Comparison of ENCODE assay signal across 31 cellular contexts in the genomic region with DNA sequence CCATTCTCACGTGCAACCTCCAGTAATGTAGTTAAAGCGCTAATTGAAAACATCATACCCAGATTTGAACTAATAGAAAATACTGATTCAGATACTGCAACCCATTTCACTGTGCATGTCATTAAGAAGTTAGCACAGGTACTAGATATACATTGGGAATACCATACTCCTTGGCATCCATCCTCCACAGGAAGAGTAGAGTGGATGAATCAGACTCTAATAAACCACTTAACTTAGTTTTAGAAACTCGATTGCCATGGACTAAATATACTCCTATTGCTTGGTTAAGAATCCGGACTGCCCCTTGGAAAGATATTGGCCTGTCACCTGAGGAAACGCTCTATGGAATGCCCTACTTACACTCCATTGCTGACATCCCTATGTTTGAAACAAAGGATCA. TPM values are rescaled to one million over a fixed set of nuclear protein-coding genes. Genes with fewer than 3 reads are reported as not detected.
"Had no signal": no experiment of that assay in that cellular context is flagged by ENCODE, and none has a peak within 500 bp of the region (broad histone marks: within the 10 kb centered on the region; RNA-seq: fewer than 3 reads in every experiment).

No MANE protein-coding gene starts in this region.

- H3K4me1 Mint-ChIP-seq: stimulated activated effector memory CD8-positive, alpha-beta T cell treated with anti-CD3 and anti-CD28 coated beads, Interleukin-12 subunit alpha, Interleukin-12 subunit beta, amount 100 ng/mL, for 72 hours; stimulated activated memory B cell treated with anti-CD40 and anti-IgM and Interleukin-4, amounts not matched to agents 10 μg/mL and 1 μg/mL and 100 μg/mL, for 72 hours had no signal

- DNase-seq: stimulated activated CD4-positive, alpha-beta T cell treated with anti-CD3 and anti-CD28 coated beads, Interleukin-2, amount 100 ng/mL, for 48 hours; stimulated activated CD4-positive, alpha-beta T cell treated with anti-CD3 and anti-CD28 coated beads, Interleukin-4, amount 100 ng/mL, for 1 hour; stimulated activated CD4-positive, alpha-beta T cell treated with anti-CD3 and anti-CD28 coated beads, Interleukin-4, amount 100 ng/mL, for 24 hours; stimulated activated CD4-positive, alpha-beta T cell treated with anti-CD3 and anti-CD28 coated beads, Interleukin-4, amount 100 ng/mL, for 4 hours; stimulated activated CD8-positive, alpha-beta memory T cell treated with anti-CD3 and anti-CD28 coated beads, Interleukin-4, amount 100 ng/mL, for 48 hours; stimulated activated naive B cell treated with anti-CD40 and anti-IgM and Interleukin-4, amounts not matched to agents 10 μg/mL and 1 μg/mL and 100 μg/mL, for 72 hours; stimulated activated naive CD4-positive, alpha-beta T cell; stimulated activated naive CD4-positive, alpha-beta T cell treated with Interleukin-2 at 50 U/mL for 16 hours; stimulated activated naive CD8-positive, alpha-beta T cell treated with anti-CD3 and anti-CD28 coated beads, Interleukin-15, amount 100 ng/mL, for 72 hours; stimulated activated naive CD8-positive, alpha-beta T cell treated with anti-CD3 and anti-CD28 coated beads, Interleukin-15, Interleukin-2, amounts not matched to agents 100 U/mL and 50 U/mL, for 24 hours; stomach; substantia nigra; testis; thyroid gland; tibial artery; transverse colon; trophoblast cell; upper lobe of left lung; upper lobe of right lung; uterus had no signal

- H3K9me3 ChIP-seq: stomach, suprapubic skin, testis, thoracic aorta, thyroid gland, tibial artery, tibial nerve, transverse colon, upper lobe of left lung, upper lobe of right lung, uterus, vagina had no signal

- H3K27me3 Mint-ChIP-seq: stimulated activated naive CD8-positive, alpha-beta T cell treated with anti-CD3 and anti-CD28 coated beads, Interleukin-15, amount 100 ng/mL, for 72 hours; stimulated activated naive CD8-positive, alpha-beta T cell treated with anti-CD3 and anti-CD28 coated beads, Interleukin-15, Interleukin-2, amounts not matched to agents 100 ng/mL and 50 ng/mL, for 24 hours; type B pancreatic cell had no signal

- H3K27me3 ChIP-seq: stomach, suprapubic skin, testis, thyroid gland, tibial nerve, transverse colon, upper lobe of left lung, upper lobe of right lung, uterus, vagina had no signal

- ATAC-seq: stimulated activated effector memory CD8-positive, alpha-beta T cell treated with anti-CD3 and anti-CD28 coated beads, Interleukin-12 subunit alpha, Interleukin-12 subunit beta, amount 100 ng/mL, for 72 hours; stimulated activated memory B cell treated with anti-CD40 and anti-IgM and Interleukin-4, amounts not matched to agents 10 μg/mL and 1 μg/mL and 100 μg/mL, for 72 hours; stimulated activated naive B cell treated with anti-CD40 and anti-IgM and Interleukin-4, amounts not matched to agents 10 μg/mL and 1 μg/mL and 100 μg/mL, for 72 hours; stimulated activated naive CD8-positive, alpha-beta T cell treated with anti-CD3 and anti-CD28 coated beads, Interleukin-15, amount 100 ng/mL, for 72 hours; stimulated activated naive CD8-positive, alpha-beta T cell treated with anti-CD3 and anti-CD28 coated beads, Interleukin-15, Interleukin-2, amounts not matched to agents 100 U/mL and 50 U/mL, for 24 hours; upper lobe of right lung had no signal

- H3K4me3 Mint-ChIP-seq: stimulated activated effector memory CD8-positive, alpha-beta T cell treated with anti-CD3 and anti-CD28 coated beads, Interleukin-12 subunit alpha, Interleukin-12 subunit beta, amount 100 ng/mL, for 72 hours; stimulated activated memory B cell treated with anti-CD40 and anti-IgM and Interleukin-4, amounts not matched to agents 10 μg/mL and 1 μg/mL and 100 μg/mL, for 72 hours; stimulated activated naive B cell treated with anti-CD40 and anti-IgM and Interleukin-4, amounts not matched to agents 10 μg/mL and 1 μg/mL and 100 μg/mL, for 72 hours; stimulated activated naive CD8-positive, alpha-beta T cell treated with anti-CD3 and anti-CD28 coated beads, Interleukin-15, amount 100 ng/mL, for 72 hours; stimulated activated naive CD8-positive, alpha-beta T cell treated with anti-CD3 and anti-CD28 coated beads, Interleukin-15, Interleukin-2, amounts not matched to agents 100 ng/mL and 50 ng/mL, for 24 hours; type B pancreatic cell had no signal

- H3K27ac Mint-ChIP-seq: stimulated activated effector memory CD8-positive, alpha-beta T cell treated with anti-CD3 and anti-CD28 coated beads, Interleukin-12 subunit alpha, Interleukin-12 subunit beta, amount 100 ng/mL, for 72 hours; stimulated activated memory B cell treated with anti-CD40 and anti-IgM and Interleukin-4, amounts not matched to agents 10 μg/mL and 1 μg/mL and 100 μg/mL, for 72 hours; stimulated activated naive B cell treated with anti-CD40 and anti-IgM and Interleukin-4, amounts not matched to agents 10 μg/mL and 1 μg/mL and 100 μg/mL, for 72 hours; stimulated activated naive CD8-positive, alpha-beta T cell treated with anti-CD3 and anti-CD28 coated beads, Interleukin-15, amount 100 ng/mL, for 72 hours; stimulated activated naive CD8-positive, alpha-beta T cell treated with anti-CD3 and anti-CD28 coated beads, Interleukin-15, Interleukin-2, amounts not matched to agents 100 ng/mL and 50 ng/mL, for 24 hours; type B pancreatic cell had no signal

- H3K4me3 ChIP-seq: stomach, suprapubic skin, testis, thoracic aorta, thyroid gland, tibial artery, tibial nerve, transverse colon, upper lobe of left lung, upper lobe of right lung, uterus, vagina had no signal

- FAIRE-seq: urothelium cell line had no signal

- H3K27ac ChIP-seq: stomach, suprapubic skin, testis, thoracic aorta, thyroid gland, tibial artery, tibial nerve, transverse colon, upper lobe of left lung, upper lobe of right lung, uterus, vagina had no signal

- H3K36me3 Mint-ChIP-seq: stimulated activated effector memory CD8-positive, alpha-beta T cell treated with anti-CD3 and anti-CD28 coated beads, Interleukin-12 subunit alpha, Interleukin-12 subunit beta, amount 100 ng/mL, for 72 hours; type B pancreatic cell had no signal

- H3K4me1 ChIP-seq: tibial nerve, uterus had no signal

- H3K36me3 ChIP-seq: stomach, suprapubic skin, thoracic aorta, thyroid gland, tibial artery, tibial nerve, transverse colon, upper lobe of left lung, upper lobe of right lung, uterus, vagina had no signal

RNA-seq across cellular contexts. Expression of a gene that starts 9.5 kb away (rescaled TPM):
- total RNA-seq: temporal lobe, upper lobe of left lung, upper lobe of right lung, urinary bladder, uterus had no signal

RNA-seq across cellular contexts. Expression of a gene that starts 31.0 kb away (rescaled TPM):
- total RNA-seq: upper lobe of right lung had no signal
